9 cellular contexts compared by ENCODE assay signal in genomic region chr1:155137129-155137528, GRCh38. TPM values are rescaled to one million over a fixed set of nuclear protein-coding genes. Genes with fewer than 3 reads are reported as not detected.
DNase-seq lines count a peak whose midpoint lies in the region; ATAC-seq and TF ChIP-seq lines count a peak whose summit lies in the region.
"Had no signal": no experiment of that assay in that cellular context is flagged by ENCODE, and none has a peak within 500 bp of the region (broad histone marks: within the 10 kb centered on the region; RNA-seq: fewer than 3 reads in every experiment).

No MANE protein-coding gene starts in this region.

- H3K9me3 Mint-ChIP-seq in natural killer cell treated with Interleukin-12 subunit alpha and Interleukin-12 subunit beta and Interleukin-15 and Interleukin-18, amount 100 ng/mL, for 72 hours: no peaks in the 10 kb centered on the region

- intact Hi-C loops in dorsolateral prefrontal cortex (cut with DNase I): no loop called here

- H3K27ac ChIP-seq in dorsolateral prefrontal cortex: peak overlapping the region in 55 of 59 donors; percentile 29 to 98 (median 92)
- H3K27ac ChIP-seq in substantia nigra (ENCODE audit: low read depth, low read length, poor library complexity, severe bottlenecking): no peak overlapping the region

- H3K36me3 ChIP-seq in BE2C: no peaks in the 10 kb centered on the region; the same call in 1 of the 2 replicates
- peaks cover 20% of the 10 kb centered on the region for H3K36me3 ChIP-seq in MG63

- DNase-seq in BE2C: no peak
- DNase-seq in MG63: no peak
- DNase-seq in dorsolateral prefrontal cortex: no peak
- DNase-seq in natural killer cell treated with Interleukin-12 subunit alpha and Interleukin-12 subunit beta and Interleukin-15 and Interleukin-18, amount 100 ng/mL, for 72 hours (ENCODE audit: low spot score): no peak
- no peak for DNase-seq in OCI-M1 (lab: John Stamatoyannopoulos, UW)
- DNase-seq in substantia nigra (lab: John Stamatoyannopoulos, UW): no peak
- DNase-seq: thyroid gland had no signal

- H3K9me3 ChIP-seq in BE2C (no peaks in the 10 kb centered on the region), MG63 (no peaks in the 10 kb centered on the region)
- H3K9me3 ChIP-seq: thyroid gland had no signal

- peak overlapping the region; percentile 97 to 98 for H3K27ac Mint-ChIP-seq in natural killer cell treated with Interleukin-12 subunit alpha and Interleukin-12 subunit beta and Interleukin-15 and Interleukin-18, amount 100 ng/mL, for 72 hours

- no peak for ATAC-seq in natural killer cell treated with Interleukin-12 subunit alpha and Interleukin-12 subunit beta and Interleukin-15 and Interleukin-18, amount 100 ng/mL, for 72 hours
- no peak for ATAC-seq in HG03460 (IDR thresholded peaks at IDR 0.05; ENCODE audit: unreplicated experiment)
- no peak for ATAC-seq in HG02571 (IDR thresholded peaks at IDR 0.05; ENCODE audit: unreplicated experiment)

- H3K27me3 ChIP-seq in BE2C: no peaks in the 10 kb centered on the region
- H3K27me3 ChIP-seq in MG63: no peaks in the 10 kb centered on the region
- H3K27me3 ChIP-seq in dorsolateral prefrontal cortex: no peaks in the 10 kb centered on the region
- H3K27me3 ChIP-seq: thyroid gland had no signal

- peaks cover 4% of the 10 kb centered on the region for H3K36me3 Mint-ChIP-seq in natural killer cell treated with Interleukin-12 subunit alpha and Interleukin-12 subunit beta and Interleukin-15 and Interleukin-18, amount 100 ng/mL, for 72 hours

- H3K27me3 Mint-ChIP-seq in natural killer cell treated with Interleukin-12 subunit alpha and Interleukin-12 subunit beta and Interleukin-15 and Interleukin-18, amount 100 ng/mL, for 72 hours: peaks cover 0 to 4% of the 10 kb centered on the region in 2 donors

- peaks cover 35 to 41% of the 10 kb centered on the region in 2 donors for H3K4me1 Mint-ChIP-seq in natural killer cell treated with Interleukin-12 subunit alpha and Interleukin-12 subunit beta and Interleukin-15 and Interleukin-18, amount 100 ng/mL, for 72 hours (ENCODE audit: low read depth in 2 of 2)

- no peaks in the 10 kb centered on the region for H3K4me1 ChIP-seq in BE2C

- peak overlapping the region; percentile 95 for H3K4me3 ChIP-seq in BE2C (ENCODE audit: low read depth, low read length)
- peak overlapping the region; percentile 77 for H3K4me3 ChIP-seq in MG63
- H3K4me3 ChIP-seq in dorsolateral prefrontal cortex: peak overlapping the region in 50 of 59 donors; percentile 46 to 84 (median 73)

- TF ChIP-seq CTCF in BE2C (IDR thresholded peaks at IDR 0.05; ENCODE audit: low read depth, low read length) (no peak), dorsolateral prefrontal cortex (IDR thresholded peaks at IDR 0.05 in 54 of 56, conservative IDR thresholded peaks at IDR 0.05 in 2 of 56; ENCODE audit: low read depth in 1 of 56, partially characterized antibody in 56 of 56) (no peak)

- H3K4me3 Mint-ChIP-seq in natural killer cell treated with Interleukin-12 subunit alpha and Interleukin-12 subunit beta and Interleukin-15 and Interleukin-18, amount 100 ng/mL, for 72 hours: peak overlapping the region; percentile 100

RNA-seq across cellular contexts. Expression of gene SLC50A1, which starts 1.5 kb away (rescaled TPM):
- 37.1 TPM for polyA plus RNA-seq in BE2C (2012; ENCODE audit: insufficient read depth, insufficient read length, low read depth)
- total RNA-seq in MG63 (2014; rRNA removed; shearing (Covaris generic); ENCODE audit: low replicate concordance): 25.9 and 56.9 TPM in 2 replicates
- total RNA-seq in dorsolateral prefrontal cortex: 10 to 100 TPM in 40 of 120 experiments, 1 to 10 TPM in 80; 4.8 to 17.0 (median 9.0) TPM
- 10 to 100 TPM; 28.8 to 36.3 TPM for total RNA-seq in natural killer cell treated with Interleukin-12 subunit alpha and Interleukin-12 subunit beta and Interleukin-15 and Interleukin-18, amount 100 ng/mL, for 72 hours

RNA-seq across cellular contexts. Expression of gene DPM3, which starts 3.2 kb away (rescaled TPM):
- polyA plus RNA-seq in BE2C (2012; ENCODE audit: insufficient read depth, insufficient read length, low read depth): 221 TPM
- total RNA-seq in MG63 (2014; rRNA removed; shearing (Covaris generic); ENCODE audit: low replicate concordance): 48.9 TPM in 1 of 2 replicates, not detected in the other
- 10 to 100 TPM; 28.0 to 77.8 (median 52.8) TPM for total RNA-seq in dorsolateral prefrontal cortex
- 10 to 100 TPM; 26.0 to 31.1 TPM for total RNA-seq in natural killer cell treated with Interleukin-12 subunit alpha and Interleukin-12 subunit beta and Interleukin-15 and Interleukin-18, amount 100 ng/mL, for 72 hours

RNA-seq across cellular contexts. Expression of gene EFNA1, which starts 9.5 kb away (rescaled TPM):
- polyA plus RNA-seq in BE2C (2012; ENCODE audit: insufficient read depth, insufficient read length, low read depth): 6.7 TPM
- 0.37 and 4.1 TPM in 2 replicates for total RNA-seq in MG63 (2014; rRNA removed; shearing (Covaris generic); ENCODE audit: low replicate concordance)
- total RNA-seq in dorsolateral prefrontal cortex: 100 to 1,000 TPM in 1 of 120 experiments, 10 to 100 TPM in 118, 1 to 10 TPM in 1; 8.7 to 144 (median 30.1) TPM
- total RNA-seq in natural killer cell treated with Interleukin-12 subunit alpha and Interleukin-12 subunit beta and Interleukin-15 and Interleukin-18, amount 100 ng/mL, for 72 hours: not detected

RNA-seq across cellular contexts. Expression of gene KRTCAP2, which starts 36.0 kb away (rescaled TPM):
- 420 TPM for polyA plus RNA-seq in BE2C (2012; ENCODE audit: insufficient read depth, insufficient read length, low read depth)
- total RNA-seq in MG63 (2014; rRNA removed; shearing (Covaris generic); ENCODE audit: low replicate concordance): 220 and 236 TPM in 2 replicates
- 100 to 1,000 TPM in 14 of 120 experiments, 10 to 100 TPM in 106; 49.0 to 130 (median 82.4) TPM for total RNA-seq in dorsolateral prefrontal cortex
- 100 to 1,000 TPM; 149 to 223 TPM for total RNA-seq in natural killer cell treated with Interleukin-12 subunit alpha and Interleukin-12 subunit beta and Interleukin-15 and Interleukin-18, amount 100 ng/mL, for 72 hours

RNA-seq across cellular contexts. Expression of gene TRIM46, which starts 36.5 kb away (rescaled TPM):
- 25.0 TPM for polyA plus RNA-seq in BE2C (2012; ENCODE audit: insufficient read depth, insufficient read length, low read depth)
- total RNA-seq in MG63 (2014; rRNA removed; shearing (Covaris generic); ENCODE audit: low replicate concordance): not detected in 2 replicates
- 10 to 100 TPM; 10.2 to 31.0 (median 19.3) TPM for total RNA-seq in dorsolateral prefrontal cortex
- 1 to 10 TPM; 3.6 to 9.3 TPM for total RNA-seq in natural killer cell treated with Interleukin-12 subunit alpha and Interleukin-12 subunit beta and Interleukin-15 and Interleukin-18, amount 100 ng/mL, for 72 hours
